ENCODE assay signal across 13 cellular contexts in genomic region chr2:69754633-69755032, GRCh38. TPM values are rescaled to one million over a fixed set of nuclear protein-coding genes. Genes with fewer than 3 reads are reported as not detected.
DNase-seq lines count a peak whose midpoint lies in the region; ATAC-seq and TF ChIP-seq lines count a peak whose summit lies in the region.
"Had no signal": no experiment of that assay in that cellular context is flagged by ENCODE, and none has a peak within 500 bp of the region (broad histone marks: within the 10 kb centered on the region; RNA-seq: fewer than 3 reads in every experiment).

No MANE protein-coding gene starts in this region.

- TF ChIP-seq POLR2A in IMR-90 (IDR thresholded peaks at IDR 0.05; ENCODE audit: low read depth, low read length) (no peak), sigmoid colon (IDR thresholded peaks at IDR 0.05) (no peak)

- H3K27ac Mint-ChIP-seq in naive thymus-derived CD4-positive, alpha-beta T cell: peak overlapping the region in 2 of 9 donors; percentile 29 to 60
- H3K27ac Mint-ChIP-seq: mesothelial cell of epicardium had no signal

- peaks cover 0 to 12% (median 0%) of the 10 kb centered on the region in 5 donors for H3K36me3 Mint-ChIP-seq in naive thymus-derived CD4-positive, alpha-beta T cell

- TF ChIP-seq RAD21 in IMR-90 (IDR thresholded peaks at IDR 0.05; ENCODE audit: low read length): no peak

- no CpG with 5 or more reads among the region's 1 CpG for WGBS in IMR-90 (ENCODE audit: extremely low coverage in 2 of 2, insufficient read length in 1 of 2), 2 experiments
- WGBS in sigmoid colon, 2 donors: 55 to 62% methylated on average over 1 of the region's 1 CpG

- 0 out of 2 replicates have a peak overlapping the region, but pooled peaks have one; percentile 59 for H3K14ac ChIP-seq in IMR-90 (replicated peaks; ENCODE audit: low read depth, low read length)

- H3K4me3 Mint-ChIP-seq in naive thymus-derived CD4-positive, alpha-beta T cell: peak overlapping the region in 2 of 10 donors; percentile 45 to 58
- H3K4me3 Mint-ChIP-seq: mesothelial cell of epicardium had no signal

- H3K79me1 ChIP-seq in IMR-90 (ENCODE audit: low read depth in 1 of 2, low read length in 2 of 2): peaks cover 24 to 66% of the 10 kb centered on the region in 2 experiments

- no peak overlapping the region for H4K8ac ChIP-seq in IMR-90 (ENCODE audit: low read depth in 2 of 2, low read length in 2 of 2)

- no peak overlapping the region for H3K18ac ChIP-seq in IMR-90 (ENCODE audit: low read depth, low read length)

- H4K20me1 ChIP-seq in BLaER1 treated with 17β-estradiol and CSF1 and Interleukin-3, amounts not matched to agents 10 nM and 100 nM: peaks cover 0 to 57% (median 0%) of the 10 kb centered on the region in 11 experiments; a peak in 5 of 22 replicates
- peaks cover 11% of the 10 kb centered on the region; the same call in 1 of the 2 replicates for H4K20me1 ChIP-seq in IMR-90 (ENCODE audit: insufficient read depth, low read length)

- H3K4me1 ChIP-seq in BLaER1 treated with 17β-estradiol and CSF1 and Interleukin-3, amounts not matched to agents 10 nM and 100 nM: peaks cover 0 to 69% (median 16%) of the 10 kb centered on the region in 10 experiments; a peak in 13 of 20 replicates
- peaks cover 4% of the 10 kb centered on the region for H3K4me1 ChIP-seq in IMR-90 (ENCODE audit: control insufficient read depth, insufficient read depth, low read length)
- H3K4me1 ChIP-seq in sigmoid colon: peaks cover 0 to 47% (median 24%) of the 10 kb centered on the region in 4 donors
- H3K4me1 ChIP-seq in naive thymus-derived CD4-positive, alpha-beta T cell (ENCODE audit: control insufficient read depth in 2 of 2, insufficient read depth in 2 of 2, low read length in 2 of 2): no peaks in the 10 kb centered on the region

- in situ Hi-C loops in IMR-90 (cut with MboI; ENCODE audit: low sequenced_read_pairs) (no loop called here), GM13976 (cut with MboI; ENCODE audit: low sequenced_read_pairs, unreplicated experiment) (no loop called here)

- H2AK5ac ChIP-seq in IMR-90 (ENCODE audit: low read depth, low read length): no peak overlapping the region

- peaks cover 0 to 56% (median 10%) of the 10 kb centered on the region in 11 experiments; a peak in 13 of 22 replicates for H3K36me3 ChIP-seq in BLaER1 treated with 17β-estradiol and CSF1 and Interleukin-3, amounts not matched to agents 10 nM and 100 nM
- peaks cover 3% of the 10 kb centered on the region; the same call in 1 of the 2 replicates for H3K36me3 ChIP-seq in IMR-90 (ENCODE audit: control insufficient read depth, insufficient read depth, low read length)
- no peaks in the 10 kb centered on the region for H3K36me3 ChIP-seq in sigmoid colon
- no peaks in the 10 kb centered on the region for H3K36me3 ChIP-seq in naive thymus-derived CD4-positive, alpha-beta T cell (ENCODE audit: control insufficient read depth in 2 of 3, insufficient read depth in 3 of 3, low read length in 3 of 3)

- no peak overlapping the region for H2AFZ ChIP-seq in IMR-90 (replicated peaks; ENCODE audit: low read length, poor library complexity)

- POLR2A ChIA-PET in IMR-90 (lab: Charles Lee; ENCODE audit: unreplicated experiment): no interaction called here
- POLR2A ChIA-PET in naive thymus-derived CD4-positive, alpha-beta T cell (lab: Charles Lee): no interaction called here

- H4K91ac ChIP-seq in IMR-90 (ENCODE audit: insufficient read depth, low read depth, low read length): no peak overlapping the region

- H2BK20ac ChIP-seq in IMR-90 (ENCODE audit: low read depth, low read length): no peak overlapping the region

- TF ChIP-seq EP300 in sigmoid colon (IDR thresholded peaks at IDR 0.05): no peak

- peak overlapping the region in 1 of 11 experiments; percentile 61; a peak in 1 of 22 replicates for H3K9ac ChIP-seq in BLaER1 treated with 17β-estradiol and CSF1 and Interleukin-3, amounts not matched to agents 10 nM and 100 nM
- no peak overlapping the region for H3K9ac ChIP-seq in IMR-90 (ENCODE audit: low read depth, low read length)

- no peak overlapping the region for H2AK9ac ChIP-seq in IMR-90 (replicated peaks; ENCODE audit: low read depth, low read length, poor library complexity)

- H3K9me3 Mint-ChIP-seq in naive thymus-derived CD4-positive, alpha-beta T cell: no peaks in the 10 kb centered on the region
- H3K9me3 Mint-ChIP-seq: mesothelial cell of epicardium had no signal

- no peak overlapping the region for H2BK120ac ChIP-seq in IMR-90 (ENCODE audit: low read depth, low read length)

- H4K5ac ChIP-seq in IMR-90 (ENCODE audit: low read depth, low read length): no peak overlapping the region

- no peaks in the 10 kb centered on the region for H3K9me3 ChIP-seq in BLaER1 treated with 17β-estradiol and CSF1 and Interleukin-3, amounts not matched to agents 10 nM and 100 nM (replicated peaks in 1 of 11)
- H3K9me3 ChIP-seq in IMR-90 (ENCODE audit: control insufficient read depth, insufficient read depth, low read length): no peaks in the 10 kb centered on the region
- H3K9me3 ChIP-seq in sigmoid colon: no peaks in the 10 kb centered on the region
- H3K9me3 ChIP-seq in naive thymus-derived CD4-positive, alpha-beta T cell (ENCODE audit: control insufficient read depth in 2 of 3, low read length in 3 of 3): no peaks in the 10 kb centered on the region

- H3K4me3 ChIP-seq in BLaER1 treated with 17β-estradiol and CSF1 and Interleukin-3, amounts not matched to agents 10 nM and 100 nM: no peak overlapping the region
- no peak overlapping the region for H3K4me3 ChIP-seq in IMR-90 (ENCODE audit: insufficient read depth, low read depth, low read length)
- H3K4me3 ChIP-seq in sigmoid colon: peak overlapping the region in 3 of 4 donors; percentile 13 to 29 (median 23)
- no peak overlapping the region for H3K4me3 ChIP-seq in naive thymus-derived CD4-positive, alpha-beta T cell (ENCODE audit: low read length)

- peak overlapping the region; percentile 56; the same call in 1 of the 2 replicates for H3K4ac ChIP-seq in IMR-90 (ENCODE audit: low read depth, low read length)

- DNase-seq in IMR-90 (no peak), fibroblast of peridontal ligament (ENCODE audit: extremely low read depth) (peak; percentile 23), sigmoid colon (no peak), NCI-H524 (lab: John Stamatoyannopoulos, UW) (no peak), GM13976 (ENCODE audit: low spot score) (no peak)
- no peak for DNase-seq in naive thymus-derived CD4-positive, alpha-beta T cell
- DNase-seq: activated CD8-positive, alpha-beta memory T cell treated with anti-CD3 and anti-CD28 coated beads, Interleukin-2, amount 50 U/mL, for 48 hours; effector memory CD4-positive, alpha-beta T cell; NCI-H2081 treated with DMSO at 0.1 percent for 48 hours; OCI-M1 had no signal

- H3K4me2 ChIP-seq in BLaER1 treated with 17β-estradiol and CSF1 and Interleukin-3, amounts not matched to agents 10 nM and 100 nM: peak overlapping the region in 7 of 11 experiments; percentile 5 to 87 (median 34); a peak in 9 of 22 replicates
- H3K4me2 ChIP-seq in IMR-90 (ENCODE audit: low read depth, low read length): peak overlapping the region; percentile 27; the same call in 1 of the 2 replicates

- no peak overlapping the region; the same call in 1 of the 2 replicates for H3K56ac ChIP-seq in IMR-90 (ENCODE audit: extremely low read depth, insufficient read depth, low read length)

- H3K27ac ChIP-seq in BLaER1 treated with 17β-estradiol and CSF1 and Interleukin-3, amounts not matched to agents 10 nM and 100 nM: peak overlapping the region in 4 of 11 experiments; percentile 9 to 57 (median 24); a peak in 4 of 22 replicates
- H3K27ac ChIP-seq in IMR-90 (ENCODE audit: insufficient read depth, low read length) (no peak overlapping the region), sigmoid colon (peak overlapping the region; percentile 46 to 78 (median 73))
- no peak overlapping the region for H3K27ac ChIP-seq in naive thymus-derived CD4-positive, alpha-beta T cell (ENCODE audit: low read depth, low read length)

- no peak for TF ChIP-seq CTCF in IMR-90 (conservative IDR thresholded peaks at IDR 0.05; ENCODE audit: low read depth, low read length)
- no peak for TF ChIP-seq CTCF in sigmoid colon (IDR thresholded peaks at IDR 0.05)
- no peak for TF ChIP-seq CTCF in GM13976 (IDR thresholded peaks at IDR 0.05; ENCODE audit: borderline replicate concordance, control extremely low read depth, extremely low read depth, insufficient read depth, missing control alignments)

- H2BK15ac ChIP-seq in IMR-90 (ENCODE audit: low read depth, low read length): no peak overlapping the region

- peaks cover 8% of the 10 kb centered on the region for H3K9me1 ChIP-seq in IMR-90 (ENCODE audit: insufficient read depth, low read length)

- BruUV-seq in IMR-90 (replicated peaks; lab: Mats Ljungman, UMichigan): no TSS peak

- H2BK5ac ChIP-seq in IMR-90 (ENCODE audit: low read depth, low read length, poor library complexity, severe bottlenecking): no peak overlapping the region

- dilution Hi-C loops in IMR-90 (cut with HindIII; ENCODE audit: low sequenced_read_pairs, unreplicated experiment): no loop called here

- H3K4me1 Mint-ChIP-seq in naive thymus-derived CD4-positive, alpha-beta T cell: peaks cover 0 to 37% (median 0%) of the 10 kb centered on the region in 7 donors
- H3K4me1 Mint-ChIP-seq: mesothelial cell of epicardium had no signal

- H3K27me3 ChIP-seq in BLaER1 treated with 17β-estradiol and CSF1 and Interleukin-3, amounts not matched to agents 10 nM and 100 nM: no peaks in the 10 kb centered on the region
- H3K27me3 ChIP-seq in IMR-90 (ENCODE audit: control insufficient read depth, insufficient read depth, low read length): no peaks in the 10 kb centered on the region
- no peaks in the 10 kb centered on the region for H3K27me3 ChIP-seq in sigmoid colon
- H3K27me3 ChIP-seq in naive thymus-derived CD4-positive, alpha-beta T cell (ENCODE audit: control insufficient read depth in 2 of 2, insufficient read depth in 2 of 2, low read length in 2 of 2): no peaks in the 10 kb centered on the region

- ATAC-seq in IMR-90 (ENCODE audit: low read depth): no peak
- ATAC-seq in naive thymus-derived CD4-positive, alpha-beta T cell: no peak
- no peak for ATAC-seq in GM21576 (IDR thresholded peaks at IDR 0.05; ENCODE audit: unreplicated experiment)

- intact Hi-C loops in IMR-90 (cut with micrococcal nuclease): no loop called here
- intact Hi-C loops in sigmoid colon (cut with DNase I): no loop called here
- intact Hi-C loops in naive thymus-derived CD4-positive, alpha-beta T cell (cut with micrococcal nuclease): loop anchor here in 1 of 2 donors (2.0 kb wide), 1 partner anchor 20 kb away; no protein-coding TSS in a partner anchor

- no peaks in the 10 kb centered on the region for H3K27me3 Mint-ChIP-seq in naive thymus-derived CD4-positive, alpha-beta T cell

- H3K23ac ChIP-seq in IMR-90 (ENCODE audit: low read depth, low read length): no peak overlapping the region

- CTCF ChIA-PET in IMR-90 (lab: Yijun Ruan, JAX): no interaction called here
- CTCF ChIA-PET in naive thymus-derived CD4-positive, alpha-beta T cell (lab: Charles Lee): interaction anchor here (0.7 kb wide), 1 partner anchor 1213 kb away, joined by 3 read pairs; no protein-coding TSS in a partner anchor

RNA-seq across cellular contexts. Expression of gene ANXA4, which starts 12.7 kb away (rescaled TPM):
- total RNA-seq in IMR-90 (2012; rRNA removed) (22.2 and 25.8 TPM in 2 replicates), sigmoid colon (10 to 100 TPM; 33.3 to 55.8 (median 44.5) TPM)
- polyA plus RNA-seq in IMR-90 (2012; rRNA removed) (72.0 and 113 TPM in 2 replicates), sigmoid colon (100 to 1,000 TPM; 129 to 183 (median 155) TPM)
- 21.8 and 32.1 TPM in 2 replicates for polyA plus RNA-seq in IMR-90 (2012; cell fraction: cytosol; rRNA removed)
- 18.7 and 28.6 TPM in 2 replicates for polyA plus RNA-seq in IMR-90 (2012; cell fraction: nucleus; rRNA removed; ENCODE audit: low replicate concordance)
- 10 to 100 TPM in 4 of 5 experiments, 1 to 10 TPM in 1; 8.0 to 75.6 (median 15.9) TPM for total RNA-seq in naive thymus-derived CD4-positive, alpha-beta T cell
- polyA plus RNA-seq in naive thymus-derived CD4-positive, alpha-beta T cell: 1 to 10 TPM; 3.1 to 4.9 TPM

Comparison
In these comparisons a context has a peak if more than half of its experiments do, and no peak if none do; other contexts are left out.
1. H3K27ac ChIP-seq: peak in sigmoid colon (4 of 4); none in IMR-90 (single experiment) and naive thymus-derived CD4-positive, alpha-beta T cell (single experiment).
2. H3K4me3 ChIP-seq: peak in sigmoid colon (3 of 4); none in BLaER1 treated with 17β-estradiol and CSF1 and Interleukin-3, amounts not matched to agents 10 nM and 100 nM (0 of 10), IMR-90 (single experiment) and naive thymus-derived CD4-positive, alpha-beta T cell (single experiment).